ENCODE assay signal across 2 cellular contexts in genomic region chr3:195551381-195551978, GRCh38.
TF ChIP-seq lines count a peak whose summit lies in the region.

No MANE protein-coding gene starts in this region.

TF ChIP-seq in SK-N-SH treated with all-trans-retinoic acid at 6 μM for 48 hours, 23 proteins besides CTCF, POLR2A, EP300 and RAD21 (continued from another document):
- TF ChIP-seq CSRNP3 (CRISPR knock-in tag; IDR thresholded peaks at IDR 0.05) (no peak), TCF4 (CRISPR knock-in tag; IDR thresholded peaks at IDR 0.05; ENCODE audit: borderline replicate concordance) (no peak), ZFP3 (CRISPR knock-in tag; IDR thresholded peaks at IDR 0.05) (no peak), ZFP30 (CRISPR knock-in tag; IDR thresholded peaks at IDR 0.05) (no peak), GLIS3 (CRISPR knock-in tag; IDR thresholded peaks at IDR 0.05) (no peak), TSHZ2 (CRISPR knock-in tag; IDR thresholded peaks at IDR 0.05) (no peak)

TF ChIP-seq in SK-N-SH, 30 proteins besides CTCF, POLR2A, EP300 and RAD21 (continued from another document):
- no peak for TF ChIP-seq REST (IDR thresholded peaks at IDR 0.05; ENCODE audit: low read depth, low read length)
- no peak for TF ChIP-seq MAX (IDR thresholded peaks at IDR 0.05; ENCODE audit: low read depth)
- no peak for TF ChIP-seq SMC3 (IDR thresholded peaks at IDR 0.05; ENCODE audit: low read depth, low read length)
- no peak for TF ChIP-seq GABPA (IDR thresholded peaks at IDR 0.05; ENCODE audit: low read depth)
- no peak for TF ChIP-seq FOXM1 (IDR thresholded peaks at IDR 0.05; ENCODE audit: low read depth)
- TF ChIP-seq YY1 (IDR thresholded peaks at IDR 0.05; ENCODE audit: low read depth), result no peak
